21 cellular contexts compared by ENCODE assay signal in the genomic region with DNA sequence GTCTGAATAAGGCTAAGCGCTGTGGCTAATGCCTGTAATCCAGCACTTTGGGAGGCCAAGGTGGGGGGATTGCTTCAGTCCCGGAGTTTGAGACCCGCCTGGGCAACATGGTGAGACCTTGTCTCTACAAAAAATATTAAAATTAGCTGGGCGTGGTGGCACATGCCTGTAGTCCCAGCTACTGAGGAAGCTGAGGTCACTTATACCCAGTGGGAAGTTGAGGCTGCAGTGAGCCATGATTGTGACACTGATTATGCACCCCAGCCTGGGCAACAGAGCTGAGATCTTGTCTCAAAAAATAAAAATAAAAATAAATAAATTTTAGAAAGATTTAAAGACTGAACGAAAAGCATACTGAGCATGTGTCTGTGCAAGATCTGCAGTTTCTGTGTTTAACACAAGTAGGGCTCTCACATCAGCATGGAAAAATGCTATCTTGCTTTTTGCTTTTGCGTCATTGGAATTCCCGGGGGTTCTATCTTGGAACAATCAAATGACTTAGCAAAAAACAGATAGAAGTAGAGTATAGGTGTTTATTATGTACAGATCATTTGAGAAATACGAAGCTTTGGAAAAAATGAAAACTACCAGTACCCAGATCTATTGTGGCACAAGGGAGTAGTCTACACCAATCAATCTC.
"Had no signal": no experiment of that assay in that cellular context is flagged by ENCODE, and none has a peak within 500 bp of the region (broad histone marks: within the 10 kb centered on the region; RNA-seq: fewer than 3 reads in every experiment).

No MANE protein-coding gene starts in this region.

- H3K9me3 ChIP-seq: ascending aorta, sigmoid colon had no signal

- H3K27ac ChIP-seq: ascending aorta, neural progenitor cell, sigmoid colon, SK-N-MC, tibial nerve, VCaP had no signal

- DNase-seq: activated CD4-positive, alpha-beta T cell treated with anti-CD3 and anti-CD28 coated beads for 4 hours; activated CD4-positive, alpha-beta T cell treated with anti-CD3 and anti-CD28 coated beads, Interleukin-2, amount 50 U/mL, for 4 hours; activated naive CD4-positive, alpha-beta T cell; activated T-cell treated with anti-CD3 and anti-CD28 coated beads for 4 hours; activated T-cell treated with anti-CD3 and anti-CD28 coated beads, Interleukin-2, amount 50 U/mL, for 72 hours; caudate nucleus; mammary epithelial cell; naive thymus-derived CD4-positive, alpha-beta T cell; posterior cingulate gyrus; sigmoid colon; stimulated activated CD4-positive, alpha-beta T cell treated with anti-CD3 and anti-CD28 coated beads, Interleukin-2, amount 100 ng/mL, for 24 hours; stimulated activated naive CD4-positive, alpha-beta T cell had no signal

- H3K27me3 ChIP-seq: ascending aorta, neural progenitor cell, sigmoid colon, tibial nerve had no signal

- H3K4me3 ChIP-seq: ascending aorta, neural progenitor cell, sigmoid colon, SK-N-MC, smooth muscle cell, tibial nerve had no signal

- ATAC-seq: activated T-cell treated with anti-CD3 and anti-CD28 coated beads, Interleukin-2, amount 50 U/mL, for 72 hours; naive thymus-derived CD4-positive, alpha-beta T cell had no signal

- FAIRE-seq: endothelial cell of umbilical vein, frontal cortex, islet of Langerhans had no signal

- H3K4me1 ChIP-seq: ascending aorta, sigmoid colon, tibial nerve had no signal
